Comparison of ENCODE assay signal across 36 cellular contexts in genomic region chr10:1196656-1197055, GRCh38.
"Had no signal": no experiment of that assay in that cellular context is flagged by ENCODE, and none has a peak within 500 bp of the region (broad histone marks: within the 10 kb centered on the region; RNA-seq: fewer than 3 reads in every experiment).

No MANE protein-coding gene starts in this region.

- H3K9me3 Mint-ChIP-seq: activated CD4-positive, alpha-beta memory T cell treated with anti-CD3 and anti-CD28 coated beads for 36 hours; activated CD4-positive, alpha-beta T cell treated with anti-CD3 and anti-CD28 coated beads, Interleukin-2, amount 10 ng/mL, durations not matched to agents 7 days and 5 days; activated naive CD4-positive, alpha-beta T cell treated with anti-CD3 and anti-CD28 coated beads for 36 hours; activated naive CD4-positive, alpha-beta T cell treated with anti-CD3 and anti-CD28 coated beads, Interleukin-2, amount 50 U/mL, for 72 hours; activated T-cell treated with anti-CD3 and anti-CD28 coated beads, Interleukin-2, amount 50 U/mL, for 4 hours; activated T-helper 1 cell treated with anti-CD3 and anti-CD28 coated beads, Interleukin-12 subunit alpha, Interleukin-12 subunit beta, Interleukin-2, Interleukin-4 antibody, amounts not matched to agents 30 ng/mL and 10 ng/mL and 1 ng/mL, durations not matched to agents 14 hours and 24 hours and 36 hours; brain; T-helper 1 cell treated with Interleukin-12 subunit alpha and Interleukin-12 subunit beta and Interleukin-4 antibody, amounts not matched to agents 30 μg/mL and 1 μg/mL, for 36 hours; T-helper 2 cell treated with Interferon-gamma antibody and Interleukin-4, amounts not matched to agents 5 μg/mL and 100 μg/mL, for 36 hours had no signal

- H3K27ac Mint-ChIP-seq: activated CD4-positive, alpha-beta memory T cell treated with anti-CD3 and anti-CD28 coated beads for 36 hours; activated CD4-positive, alpha-beta T cell treated with anti-CD3 and anti-CD28 coated beads for 36 hours; activated CD4-positive, alpha-beta T cell treated with anti-CD3 and anti-CD28 coated beads, Interleukin-2, amount 10 ng/mL, durations not matched to agents 7 days and 5 days; activated naive CD4-positive, alpha-beta T cell treated with anti-CD3 and anti-CD28 coated beads for 36 hours; activated naive CD4-positive, alpha-beta T cell treated with anti-CD3 and anti-CD28 coated beads, Interleukin-2, amount 50 U/mL, for 72 hours; activated T-helper 1 cell treated with anti-CD3 and anti-CD28 coated beads, Interleukin-12 subunit alpha, Interleukin-12 subunit beta, Interleukin-2, Interleukin-4 antibody, amounts not matched to agents 30 ng/mL and 10 ng/mL and 1 ng/mL, durations not matched to agents 14 hours and 24 hours and 36 hours; T-helper 1 cell treated with Interleukin-12 subunit alpha and Interleukin-12 subunit beta and Interleukin-4 antibody, amounts not matched to agents 30 μg/mL and 1 μg/mL, for 36 hours; T-helper 2 cell treated with Interferon-gamma antibody and Interleukin-4, amounts not matched to agents 5 μg/mL and 100 μg/mL, for 36 hours had no signal

- H3K27me3 ChIP-seq: adrenal gland, Peyer's patch had no signal

- H3K4me3 ChIP-seq: adrenal gland, Peyer's patch, SJSA1 had no signal

- H3K4me3 Mint-ChIP-seq: activated CD4-positive, alpha-beta memory T cell treated with anti-CD3 and anti-CD28 coated beads for 36 hours; activated CD4-positive, alpha-beta T cell treated with anti-CD3 and anti-CD28 coated beads for 36 hours; activated CD4-positive, alpha-beta T cell treated with anti-CD3 and anti-CD28 coated beads, Interleukin-2, amount 10 ng/mL, durations not matched to agents 7 days and 5 days; activated naive CD4-positive, alpha-beta T cell treated with anti-CD3 and anti-CD28 coated beads for 36 hours; activated T-cell treated with anti-CD3 and anti-CD28 coated beads, Interleukin-2, amount 50 U/mL, for 4 hours; activated T-helper 1 cell treated with anti-CD3 and anti-CD28 coated beads, Interleukin-12 subunit alpha, Interleukin-12 subunit beta, Interleukin-2, Interleukin-4 antibody, amounts not matched to agents 30 ng/mL and 10 ng/mL and 1 ng/mL, durations not matched to agents 14 hours and 24 hours and 36 hours; brain; T-helper 1 cell treated with Interleukin-12 subunit alpha and Interleukin-12 subunit beta and Interleukin-4 antibody, amounts not matched to agents 30 μg/mL and 1 μg/mL, for 36 hours; T-helper 2 cell treated with Interferon-gamma antibody and Interleukin-4, amounts not matched to agents 5 μg/mL and 100 μg/mL, for 36 hours had no signal

- H3K36me3 Mint-ChIP-seq: activated CD4-positive, alpha-beta memory T cell treated with anti-CD3 and anti-CD28 coated beads for 36 hours; activated naive CD4-positive, alpha-beta T cell treated with anti-CD3 and anti-CD28 coated beads, Interleukin-2, amount 50 U/mL, for 72 hours had no signal

- H3K4me1 ChIP-seq: adrenal gland, SJSA1 had no signal

- H3K27ac ChIP-seq: adrenal gland, KMS-11, Peyer's patch, SJSA1 had no signal

- DNase-seq: activated CD4-positive, alpha-beta memory T cell treated with anti-CD3 and anti-CD28 coated beads for 36 hours; activated CD4-positive, alpha-beta T cell treated with anti-CD3 and anti-CD28 coated beads for 36 hours; activated CD4-positive, alpha-beta T cell treated with anti-CD3 and anti-CD28 coated beads, Interleukin-2, amount 10 ng/mL, durations not matched to agents 7 days and 5 days; activated CD8-positive, alpha-beta memory T cell treated with anti-CD3 and anti-CD28 coated beads, Interleukin-2, amount 50 U/mL, for 4 hours; activated gamma-delta T cell treated with Interleukin-2 at 50 U/mL for 16 hours; activated naive CD4-positive, alpha-beta T cell treated with anti-CD3 and anti-CD28 coated beads for 36 hours; activated T-cell treated with anti-CD3 and anti-CD28 coated beads for 4 hours; activated T-cell treated with anti-CD3 and anti-CD28 coated beads, Interleukin-2, amount 50 U/mL, for 4 hours; anterior cingulate cortex; central memory CD4-positive, alpha-beta T cell; MM.1S; MV-4-11; NCI-H1092; NCI-H146; NCI-H187; NCI-H2029 treated with DMSO at 0.1 percent for 48 hours; NCI-H2107; NCI-H2171; NCI-H510A; NCI-H526; NCI-H748 treated with DMSO at 0.1 percent for 48 hours; NK-92 treated with Interleukin-12 subunit alpha and Interleukin-12 subunit beta, amount 100 ng/mL, for 24 hours; PC-3; RPMI8226; SHP77 treated with DMSO at 0.1 percent for 48 hours; SK-N-SH had no signal

- H3K27me3 Mint-ChIP-seq: activated CD4-positive, alpha-beta memory T cell treated with anti-CD3 and anti-CD28 coated beads for 36 hours; activated CD4-positive, alpha-beta T cell treated with anti-CD3 and anti-CD28 coated beads for 36 hours had no signal

- ATAC-seq: activated CD4-positive, alpha-beta T cell treated with anti-CD3 and anti-CD28 coated beads for 36 hours; activated CD4-positive, CD25-positive, alpha-beta regulatory T cell treated with anti-CD3 and anti-CD28 coated beads, Interleukin-2, amount 50 U/mL, for 24 hours; activated naive CD4-positive, alpha-beta T cell treated with anti-CD3 and anti-CD28 coated beads, Interleukin-2, amount 50 U/mL, for 72 hours; activated T-cell treated with anti-CD3 and anti-CD28 coated beads, Interleukin-2, amount 50 U/mL, for 4 hours; PC-3 had no signal
